10 cellular contexts compared by ENCODE assay signal in the genomic region with DNA sequence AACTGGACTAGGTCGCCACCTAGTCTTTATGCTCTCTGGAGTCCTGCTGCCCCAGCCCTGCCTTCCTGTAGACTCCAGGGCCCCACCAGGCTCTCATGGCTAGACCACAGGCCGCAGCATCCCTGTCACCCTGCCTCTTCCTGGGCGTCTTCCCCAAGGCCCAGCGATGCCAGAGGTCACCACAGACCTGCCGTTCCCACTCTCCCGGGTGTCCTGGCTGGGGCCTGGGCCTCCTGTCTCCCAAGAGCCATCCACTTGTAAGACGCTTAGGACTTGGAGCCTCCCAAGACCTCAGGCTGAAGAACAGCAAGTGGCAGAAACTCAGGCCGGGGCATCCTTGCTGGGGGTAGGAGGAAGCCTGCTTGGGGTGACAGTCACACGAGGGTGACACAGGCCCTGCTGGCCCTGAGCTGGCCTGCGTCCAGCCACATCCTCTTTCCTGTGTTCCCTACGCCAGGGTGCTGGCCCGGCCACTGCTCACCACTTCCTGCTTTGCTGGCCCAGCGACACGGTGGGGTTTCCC. TPM values are rescaled to one million over a fixed set of nuclear protein-coding genes. Genes with fewer than 3 reads are reported as not detected.
DNase-seq lines count a peak whose midpoint lies in the region; ATAC-seq and TF ChIP-seq lines count a peak whose summit lies in the region.
"Had no signal": no experiment of that assay in that cellular context is flagged by ENCODE, and none has a peak within 500 bp of the region (broad histone marks: within the 10 kb centered on the region; RNA-seq: fewer than 3 reads in every experiment).

No MANE protein-coding gene starts in this region.

- no TSS peak for BruUV-seq in PC-9 (replicated peaks; lab: Mats Ljungman, UMichigan)

- CTCF ChIA-PET in SK-N-SH (lab: Yijun Ruan, JAX): interaction anchor here (1.0 kb wide), 1 partner anchor 170 kb away, joined by 5 read pairs; no protein-coding TSS in a partner anchor
- CTCF ChIA-PET in PC-9 (lab: Charles Lee): no interaction called here

- H3K4me2 ChIP-seq in SU-DHL-6 (ENCODE audit: low read depth, low read length, poor library complexity, severe bottlenecking): no peak overlapping the region
- H3K4me2 ChIP-seq in parathyroid adenoma (ENCODE audit: low read length): no peak overlapping the region
- H3K4me2 ChIP-seq in SK-N-SH: no peak overlapping the region
- no peak overlapping the region for H3K4me2 ChIP-seq in PC-9

- H3K9me3 ChIP-seq in SU-DHL-6 (ENCODE audit: insufficient read depth, low read length): no peaks in the 10 kb centered on the region
- H3K9me3 ChIP-seq in esophagus squamous epithelium: no peaks in the 10 kb centered on the region
- H3K9me3 ChIP-seq in parathyroid adenoma (ENCODE audit: control insufficient read depth, low read length): no peaks in the 10 kb centered on the region
- H3K9me3 ChIP-seq in SK-N-SH: no peaks in the 10 kb centered on the region
- H3K9me3 ChIP-seq in PC-9 (ENCODE audit: insufficient read depth, low read depth): no peaks in the 10 kb centered on the region

- DNase-seq in CMK (ENCODE audit: low read depth) (peak; percentile 75), esophagus squamous epithelium (lab: John Stamatoyannopoulos, UW) (no peak), H7 (no peak), SK-N-SH (no peak), PC-9 (no peak)
- DNase-seq: retina had no signal

- peak in 1 of 4 donors; percentile 7 for TF ChIP-seq POLR2A in esophagus squamous epithelium (IDR thresholded peaks at IDR 0.05)

- TF ChIP-seq RAD21 in SK-N-SH (IDR thresholded peaks at IDR 0.05; ENCODE audit: low read length): no peak

- H3K9ac ChIP-seq in SU-DHL-6 (ENCODE audit: low read length) (no peak overlapping the region), parathyroid adenoma (no peak overlapping the region), SK-N-SH (no peak overlapping the region)

- intact Hi-C loops in esophagus squamous epithelium (cut with DNase I) (no loop called here), PC-9 (cut with micrococcal nuclease; ENCODE audit: unreplicated experiment) (no loop called here)

- H3F3A ChIP-seq in SU-DHL-6 (ENCODE audit: insufficient read depth) (no peaks in the 10 kb centered on the region; the same call in 1 of the 2 replicates), SK-N-SH (replicated peaks; ENCODE audit: insufficient read depth) (peaks cover 12% of the 10 kb centered on the region), PC-9 (ENCODE audit: insufficient read depth, low read depth) (peaks cover 65% of the 10 kb centered on the region)

- H3K79me2 ChIP-seq in SU-DHL-6 (ENCODE audit: insufficient read depth, low read length) (peaks cover 32% of the 10 kb centered on the region), parathyroid adenoma (peaks cover 2% of the 10 kb centered on the region), SK-N-SH (ENCODE audit: insufficient read depth) (peaks cover 10% of the 10 kb centered on the region), PC-9 (ENCODE audit: low read depth) (peaks cover 35% of the 10 kb centered on the region)

- no peak for ATAC-seq in HG03175 (IDR thresholded peaks at IDR 0.05; ENCODE audit: unreplicated experiment)

- H3K27me3 ChIP-seq in SU-DHL-6 (ENCODE audit: low read length) (no peaks in the 10 kb centered on the region), esophagus squamous epithelium (no peaks in the 10 kb centered on the region), parathyroid adenoma (ENCODE audit: control insufficient read depth, insufficient read depth, low read length) (no peaks in the 10 kb centered on the region), H7 (ENCODE audit: control insufficient read depth, insufficient read depth, low read length) (no peaks in the 10 kb centered on the region), SK-N-SH (ENCODE audit: insufficient read depth) (no peaks in the 10 kb centered on the region), PC-9 (ENCODE audit: insufficient read depth, low read depth) (no peaks in the 10 kb centered on the region)

- H3K27ac ChIP-seq in SU-DHL-6 (ENCODE audit: low read depth, low read length): peak overlapping the region; percentile 29; the same call in 1 of the 2 replicates
- H3K27ac ChIP-seq in esophagus squamous epithelium: peak overlapping the region; percentile 89 to 90 (median 90)
- peak overlapping the region; percentile 45 for H3K27ac ChIP-seq in parathyroid adenoma
- H3K27ac ChIP-seq in SK-N-SH (ENCODE audit: low read depth in 2 of 2, low read length in 1 of 2): no peak overlapping the region; a peak in 1 of 4 replicates
- no peak overlapping the region for H3K27ac ChIP-seq in PC-9

- POLR2A ChIA-PET in SK-N-SH (lab: Yijun Ruan, JAX) (interaction anchor here (1.5 kb wide), 1 partner anchor 16 kb away, joined by 5 read pairs; no protein-coding TSS in a partner anchor), PC-9 (lab: Charles Lee; ENCODE audit: unreplicated experiment) (no interaction called here)

- TF ChIP-seq CTCF in SU-DHL-6 (IDR thresholded peaks at IDR 0.05; ENCODE audit: insufficient read depth, low read length, poor library complexity, severe bottlenecking) (no peak), esophagus squamous epithelium (IDR thresholded peaks at IDR 0.05) (no peak), parathyroid adenoma (IDR thresholded peaks at IDR 0.05) (no peak), SK-N-SH (IDR thresholded peaks at IDR 0.05) (no peak), PC-9 (conservative IDR thresholded peaks at IDR 0.05) (no peak)

- TF ChIP-seq EP300 in SK-N-SH (IDR thresholded peaks at IDR 0.05; ENCODE audit: borderline replicate concordance in 1 of 2, low read depth in 1 of 2, low read length in 1 of 2): no peak

- peaks cover 53 to 81% (median 59%) of the 10 kb centered on the region in 3 donors for H3K4me1 ChIP-seq in esophagus squamous epithelium
- H3K4me1 ChIP-seq in parathyroid adenoma: peaks cover 8% of the 10 kb centered on the region
- H3K4me1 ChIP-seq in SK-N-SH (ENCODE audit: control insufficient read depth in 1 of 2, insufficient read depth in 2 of 2, low read depth in 1 of 2, low read length in 1 of 2): peaks cover 12 to 25% of the 10 kb centered on the region in 2 experiments; a peak in 2 of 4 replicates
- peaks cover 25% of the 10 kb centered on the region for H3K4me1 ChIP-seq in PC-9 (replicated peaks; ENCODE audit: insufficient read depth)

- H3K36me3 ChIP-seq in SU-DHL-6 (ENCODE audit: low read length) (no peaks in the 10 kb centered on the region), esophagus squamous epithelium (peaks cover 4 to 51% (median 10%) of the 10 kb centered on the region in 3 donors), parathyroid adenoma (ENCODE audit: control insufficient read depth, insufficient read depth, low read length) (no peaks in the 10 kb centered on the region), H7 (replicated peaks; ENCODE audit: control insufficient read depth, insufficient read depth, low read length) (peaks cover 18% of the 10 kb centered on the region), SK-N-SH (replicated peaks in 1 of 2; ENCODE audit: control insufficient read depth in 1 of 2, insufficient read depth in 2 of 2, low read length in 1 of 2) (peaks cover 14 to 19% of the 10 kb centered on the region in 2 experiments), PC-9 (ENCODE audit: low read depth) (peaks cover 7% of the 10 kb centered on the region; the same call in 1 of the 2 replicates)

- 90% methylated on average over 2 of the region's 14 CpGs; no CpG with 5 or more reads in 1 of the 2 donors for WGBS in esophagus squamous epithelium, 2 donors
- 86% methylated on average over 12 of the region's 14 CpGs for WGBS in SK-N-SH (ENCODE audit: low lambda C conversion rate)

- H3K4me3 ChIP-seq in SU-DHL-6 (ENCODE audit: insufficient read depth, low read length, poor library complexity, severe bottlenecking): no peak overlapping the region
- no peak overlapping the region for H3K4me3 ChIP-seq in esophagus squamous epithelium
- H3K4me3 ChIP-seq in parathyroid adenoma (ENCODE audit: low read depth, low read length): no peak overlapping the region
- H3K4me3 ChIP-seq in H7 (ENCODE audit: insufficient read depth, low read depth, low read length): no peak overlapping the region
- H3K4me3 ChIP-seq in SK-N-SH (ENCODE audit: low read depth in 2 of 2, low read length in 1 of 2): no peak overlapping the region
- no peak overlapping the region for H3K4me3 ChIP-seq in PC-9

- H3K9me2 ChIP-seq in SU-DHL-6 (replicated peaks; ENCODE audit: insufficient read depth, low read length): no peaks in the 10 kb centered on the region
- H3K9me2 ChIP-seq in SK-N-SH: no peaks in the 10 kb centered on the region
- H3K9me2 ChIP-seq in PC-9 (ENCODE audit: insufficient read depth): no peaks in the 10 kb centered on the region

- H2AFZ ChIP-seq in SU-DHL-6 (ENCODE audit: low read depth, low read length, severe bottlenecking): no peak overlapping the region
- no peak overlapping the region for H2AFZ ChIP-seq in parathyroid adenoma
- H2AFZ ChIP-seq in SK-N-SH (ENCODE audit: low read depth): no peak overlapping the region
- H2AFZ ChIP-seq in PC-9: no peak overlapping the region

- H4K20me1 ChIP-seq in SU-DHL-6 (ENCODE audit: low read depth, low read length) (no peaks in the 10 kb centered on the region), SK-N-SH (ENCODE audit: insufficient read depth) (no peaks in the 10 kb centered on the region), PC-9 (ENCODE audit: insufficient read depth) (no peaks in the 10 kb centered on the region)

RNA-seq across cellular contexts. Expression of a gene that starts 2.0 kb away (rescaled TPM):
- total RNA-seq in esophagus squamous epithelium: 10 to 100 TPM; 46.6 to 70.5 (median 63.5) TPM
- 44.7 and 62.9 TPM in 2 replicates for total RNA-seq in H7 (2014; rRNA removed; shearing (Covaris generic))
- polyA plus RNA-seq in SK-N-SH (2012; rRNA removed): 0.58 and 0.73 TPM in 2 replicates
- polyA plus RNA-seq in SK-N-SH (2012; cell fraction: cytosol; rRNA removed): 0.13 and 0.29 TPM in 2 replicates
- polyA plus RNA-seq in SK-N-SH (2012; cell fraction: nucleus; rRNA removed): 4.8 and 6.8 TPM in 2 replicates
- total RNA-seq in PC-9 (2021): 125 and 175 TPM in 2 replicates

RNA-seq across cellular contexts. Expression of a gene that starts 6.3 kb away (rescaled TPM):
- total RNA-seq in esophagus squamous epithelium (100 to 1,000 TPM; 112 to 192 (median 135) TPM), PC-9 (2021) (270 and 275 TPM in 2 replicates)
- total RNA-seq in H7 (2014; rRNA removed; shearing (Covaris generic)): 277 and 299 TPM in 2 replicates
- polyA plus RNA-seq in SK-N-SH (2012; rRNA removed): 87.2 and 123 TPM in 2 replicates
- polyA plus RNA-seq in SK-N-SH (2012; cell fraction: cytosol; rRNA removed): 58.2 and 80.4 TPM in 2 replicates
- 123 and 172 TPM in 2 replicates for polyA plus RNA-seq in SK-N-SH (2012; cell fraction: nucleus; rRNA removed)

RNA-seq across cellular contexts. Expression of a gene that starts 26.7 kb away (rescaled TPM):
- total RNA-seq in esophagus squamous epithelium (10 to 100 TPM in 2 of 4 donors, 1 to 10 TPM in 2; 1.6 to 15.7 (median 8.0) TPM), PC-9 (2021) (98.1 and 104 TPM in 2 replicates)
- total RNA-seq in H7 (2014; rRNA removed; shearing (Covaris generic)): 0.35 and 0.37 TPM in 2 replicates
- 14.9 and 15.9 TPM in 2 replicates for polyA plus RNA-seq in SK-N-SH (2012; rRNA removed)
- 6.7 and 10.3 TPM in 2 replicates for polyA plus RNA-seq in SK-N-SH (2012; cell fraction: cytosol; rRNA removed)
- polyA plus RNA-seq in SK-N-SH (2012; cell fraction: nucleus; rRNA removed): 20.7 and 23.3 TPM in 2 replicates
- total RNA-seq: T-helper 1 cell treated with Interleukin-12 subunit alpha and Interleukin-12 subunit beta and Interleukin-4 antibody, amounts not matched to agents 30 ng/mL and 1 ng/mL, for 36 hours had no signal

RNA-seq across cellular contexts. Expression of a gene that starts 32.9 kb away (rescaled TPM):
- total RNA-seq in esophagus squamous epithelium: 10 to 100 TPM; 13.5 to 38.0 (median 31.5) TPM
- total RNA-seq in H7 (2014; rRNA removed; shearing (Covaris generic)): 26.2 and 28.3 TPM in 2 replicates
- 28.9 and 30.9 TPM in 2 replicates for polyA plus RNA-seq in SK-N-SH (2012; rRNA removed)
- polyA plus RNA-seq in SK-N-SH (2012; cell fraction: cytosol; rRNA removed): 9.1 and 18.1 TPM in 2 replicates
- 85.6 and 104 TPM in 2 replicates for polyA plus RNA-seq in SK-N-SH (2012; cell fraction: nucleus; rRNA removed)
- 75.5 and 94.4 TPM in 2 replicates for total RNA-seq in PC-9 (2021)

Comparison
In these comparisons a context has a peak if more than half of its experiments do, and no peak if none do; other contexts are left out.
1. H3K27ac ChIP-seq: peak in SU-DHL-6 (single experiment), esophagus squamous epithelium (4 of 4) and parathyroid adenoma (single experiment); none in SK-N-SH (0 of 2) and PC-9 (single experiment).